ENCODE assay signal across 24 cellular contexts in the genomic region with DNA sequence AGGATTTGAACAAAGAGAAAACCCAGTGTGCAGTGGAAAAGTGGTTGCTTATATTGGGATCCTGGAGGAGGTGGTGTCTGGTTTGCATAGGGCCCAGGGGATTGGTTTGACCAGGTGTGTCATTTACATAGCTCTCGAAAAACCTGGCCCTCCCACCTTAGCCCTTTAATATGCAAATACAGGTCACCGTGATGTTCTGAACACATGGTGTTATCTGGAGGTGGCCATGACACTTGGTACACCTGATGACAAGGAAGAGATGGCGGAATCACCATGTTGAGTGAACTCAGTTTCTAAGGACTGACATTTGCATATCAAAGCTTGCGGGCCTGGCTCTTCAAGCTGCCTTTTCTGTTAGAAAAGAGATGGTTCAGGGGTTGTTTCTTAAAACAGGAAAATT. TPM values are rescaled to one million over a fixed set of nuclear protein-coding genes. Genes with fewer than 3 reads are reported as not detected.
DNase-seq lines count a peak whose midpoint lies in the region; ATAC-seq, FAIRE-seq and TF ChIP-seq lines count a peak whose summit lies in the region.
"Had no signal": no experiment of that assay in that cellular context is flagged by ENCODE, and none has a peak within 500 bp of the region (broad histone marks: within the 10 kb centered on the region; RNA-seq: fewer than 3 reads in every experiment).

No MANE protein-coding gene starts in this region.

- FAIRE-seq in K562 (lab: Jason Lieb, UNC): no peak
- FAIRE-seq: A549, GM12892, GM19239, H54, HepG2 had no signal

- H3K4me2 ChIP-seq in Karpas-422 (ENCODE audit: low read depth, low read length, poor library complexity, severe bottlenecking) (no peak overlapping the region), K562 (ENCODE audit: insufficient read depth, low read length) (no peak overlapping the region)
- H3K4me2 ChIP-seq: A549; BLaER1 treated with 17β-estradiol and CSF1 and Interleukin-3, amounts not matched to agents 10 nM and 100 nM had no signal

- no peak overlapping the region for H3K4me3 ChIP-seq in Karpas-422 (ENCODE audit: low read length)
- H3K4me3 ChIP-seq in K562: no peak overlapping the region
- H3K4me3 ChIP-seq: A549; BLaER1 treated with 17β-estradiol and CSF1 and Interleukin-3, amounts not matched to agents 10 nM and 100 nM; SJCRH30 had no signal

- TF ChIP-seq POLR2A in K562 (conservative IDR thresholded peaks at IDR 0.05): no peak

- peaks cover 24% of the 10 kb centered on the region for H3K79me2 ChIP-seq in Karpas-422 (ENCODE audit: low read length)
- peaks cover 23% of the 10 kb centered on the region for H3K79me2 ChIP-seq in K562 (ENCODE audit: control insufficient read depth, insufficient read depth, low read length)

- H3K9me3 ChIP-seq in Karpas-422 (ENCODE audit: low read length) (no peaks in the 10 kb centered on the region), K562 (replicated peaks; ENCODE audit: control insufficient read depth, insufficient read depth, low read depth, low read length) (no peaks in the 10 kb centered on the region)
- H3K9me3 ChIP-seq: A549; BLaER1 treated with 17β-estradiol and CSF1 and Interleukin-3, amounts not matched to agents 10 nM and 100 nM; SJCRH30 had no signal

- peaks cover 42% of the 10 kb centered on the region for H3K4me1 ChIP-seq in Karpas-422 (ENCODE audit: low read length)
- H3K4me1 ChIP-seq in K562 (replicated peaks in 1 of 2; ENCODE audit: control insufficient read depth in 2 of 2, insufficient read depth in 2 of 2, low read length in 2 of 2): peaks cover 9 to 11% of the 10 kb centered on the region in 2 experiments; a peak in 4 of 5 replicates
- H3K4me1 ChIP-seq: SJCRH30 had no signal

- TF ChIP-seq CTCF in K562 (IDR thresholded peaks at IDR 0.05 in 2 of 3, conservative IDR thresholded peaks at IDR 0.05 in 1 of 3; ENCODE audit: insufficient read depth in 2 of 3, low read depth in 1 of 3, low read length in 3 of 3) (no peak), neural crest cell (conservative IDR thresholded peaks at IDR 0.05) (no peak)

- TF ChIP-seq EP300 in K562 (IDR thresholded peaks at IDR 0.05; ENCODE audit: low read length): no peak

- 52% methylated on average over 4 of the region's 4 CpGs for WGBS in K562 (ENCODE audit: insufficient coverage, low coverage, missing lambda C conversion rate)

- no peaks in the 10 kb centered on the region for H3K36me3 Mint-ChIP-seq in neural crest cell (ENCODE audit: low read depth)
- H3K36me3 Mint-ChIP-seq: T-cell had no signal

- H3K27me3 ChIP-seq in Karpas-422 (ENCODE audit: low read length): no peaks in the 10 kb centered on the region
- peaks cover 5 to 9% of the 10 kb centered on the region in 2 experiments; a peak in 2 of 5 replicates for H3K27me3 ChIP-seq in K562 (ENCODE audit: control insufficient read depth in 2 of 2, insufficient read depth in 2 of 2, low read length in 2 of 2)
- H3K27me3 ChIP-seq: BLaER1 treated with 17β-estradiol and CSF1 and Interleukin-3, amounts not matched to agents 10 nM and 100 nM; SJCRH30 had no signal

- CTCF ChIA-PET in K562 (lab: Yijun Ruan, JAX; ENCODE audit: low intra/inter-chr PET ratio): interaction anchor here (0.6 kb wide), 1 partner anchor 296 kb away, joined by 4 read pairs; no protein-coding TSS in a partner anchor

- H3K4me1 Mint-ChIP-seq in neural crest cell: peaks cover 46% of the 10 kb centered on the region

- no peaks in the 10 kb centered on the region for H3K9me3 Mint-ChIP-seq in neural crest cell
- H3K9me3 Mint-ChIP-seq: T-cell had no signal

- no peak for TF ChIP-seq RAD21 in K562 (CRISPR knock-in tag; conservative IDR thresholded peaks at IDR 0.05 in 1 of 2, IDR thresholded peaks at IDR 0.05 in 1 of 2)

- peaks cover 3% of the 10 kb centered on the region for H3K27me3 Mint-ChIP-seq in neural crest cell (ENCODE audit: low read depth)

- no peak overlapping the region for H3K27ac Mint-ChIP-seq in neural crest cell (ENCODE audit: unreplicated experiment)
- H3K27ac Mint-ChIP-seq: T-cell had no signal

- no peak overlapping the region for H3K27ac ChIP-seq in Karpas-422 (ENCODE audit: low read length)
- H3K27ac ChIP-seq in K562 (ENCODE audit: extremely low read depth, low read depth, low read length): no peak overlapping the region
- H3K27ac ChIP-seq: A549; BLaER1 treated with 17β-estradiol and CSF1 and Interleukin-3, amounts not matched to agents 10 nM and 100 nM; SJCRH30 had no signal

- H3K9me1 ChIP-seq in K562 (ENCODE audit: control insufficient read depth, insufficient read depth, low read length): no peaks in the 10 kb centered on the region

- POLR2A ChIA-PET in K562 (lab: Yijun Ruan, JAX): no interaction called here

- H3K9ac ChIP-seq in Karpas-422 (ENCODE audit: low read length) (no peak overlapping the region), K562 (ENCODE audit: insufficient read depth in 1 of 2, low read depth in 2 of 2, low read length in 2 of 2) (no peak overlapping the region)
- H3K9ac ChIP-seq: BLaER1 treated with 17β-estradiol and CSF1 and Interleukin-3, amounts not matched to agents 10 nM and 100 nM had no signal

- H4K20me1 ChIP-seq in Karpas-422 (ENCODE audit: insufficient read depth, low read depth, low read length) (peaks cover 10% of the 10 kb centered on the region; the same call in 1 of the 2 replicates), K562 (replicated peaks; ENCODE audit: control insufficient read depth, insufficient read depth, low read length) (peaks cover 10% of the 10 kb centered on the region; the same call in 1 of the 2 replicates)

- no peak for ATAC-seq in K562
- ATAC-seq: A549, HepG2, PC-3, Right ventricle myocardium inferior, T-cell had no signal

- no peaks in the 10 kb centered on the region for H3K36me3 ChIP-seq in Karpas-422 (ENCODE audit: insufficient read depth, low read length)
- no peaks in the 10 kb centered on the region for H3K36me3 ChIP-seq in K562 (ENCODE audit: control insufficient read depth, insufficient read depth, low read length)
- H3K36me3 ChIP-seq: BLaER1 treated with 17β-estradiol and CSF1 and Interleukin-3, amounts not matched to agents 10 nM and 100 nM; SJCRH30 had no signal

- H3K4me3 Mint-ChIP-seq in neural crest cell: peak overlapping the region; percentile 1

- no TSS peak for BruUV-seq in K562 (replicated peaks; lab: Mats Ljungman, UMichigan)

- peak; percentile 56 for DNase-seq in ELF-1 (ENCODE audit: low read depth, low spot score)
- DNase-seq in Karpas-422: peak; percentile 52
- DNase-seq in K562 (ENCODE audit: extremely low read depth in 1 of 4, low spot score in 3 of 4): no peak
- no peak for DNase-seq in neural crest cell (ENCODE audit: low read depth, low spot score)
- DNase-seq in NOMO-1 treated with DMSO at 0.1 percent for 48 hours (lab: John Stamatoyannopoulos, UW; ENCODE audit: unreplicated experiment): no peak
- no peak for DNase-seq in DMS153 treated with DMSO at 0.1 percent for 48 hours (lab: John Stamatoyannopoulos, UW; ENCODE audit: unreplicated experiment)
- no peak for DNase-seq in NCI-H1105 treated with DMSO at 0.1 percent for 48 hours (lab: John Stamatoyannopoulos, UW)
- DNase-seq: AML-193; CD4-positive, alpha-beta memory T cell; COR-L47; EL; MV-4-11; NCI-H2029; NCI-H2227 treated with DMSO at 0.1 percent for 48 hours; PC-3; SJCRH30; T-cell had no signal

- in situ Hi-C loops in K562 (cut with MboI): loop anchor here (5.0 kb wide), 1 partner anchor 551 kb away; no protein-coding TSS in a partner anchor

- H2AFZ ChIP-seq in Karpas-422 (ENCODE audit: low read length) (no peak overlapping the region), K562 (ENCODE audit: low read depth, low read length) (peak overlapping the region; percentile 47)

- intact Hi-C loops in K562 (cut with micrococcal nuclease): loop anchor here (5.0 to 10.0 kb wide), 2 partner anchors 536 to 819 kb away; a partner anchor contains a TSS

- no peaks in the 10 kb centered on the region for H3K9me2 ChIP-seq in Karpas-422 (replicated peaks; ENCODE audit: insufficient read depth, low read length)

TF ChIP-seq in K562, 482 proteins besides CTCF, POLR2A, EP300 and RAD21:
- no peak for TF ChIP-seq ZC3H8 (IDR thresholded peaks at IDR 0.05)
TF ChIP-seq in K562: peak in this region for 0.

RNA-seq across cellular contexts. Expression of a gene that starts 2.3 kb away (rescaled TPM):
- total RNA-seq in Karpas-422 (2014; rRNA removed; shearing (Covaris generic); ENCODE audit: low replicate concordance): 33.4 and 50.4 TPM in 2 replicates
- total RNA-seq in K562 (2011; cell fraction: chromatin; rRNA removed; ENCODE audit: low replicate concordance): 31.3 and 105 TPM in 2 replicates
- 23.2 and 26.1 TPM in 2 replicates for total RNA-seq in K562 (2011; cell fraction: nucleolus; rRNA removed)
- 51.0 and 88.7 TPM in 2 replicates for total RNA-seq in K562 (2011; cell fraction: nucleoplasm; rRNA removed)
- total RNA-seq in K562 (2014; rRNA removed): 31.6 and 37.1 TPM in 2 replicates
- 63.3 and 71.6 TPM in 2 replicates for total RNA-seq in K562 (2014; rRNA removed; fragmentation: Illumina TruSeq; extraction: Trizol)
- total RNA-seq in K562 (2015; rRNA removed; fragmentation: Illumina TruSeq; extraction: Trizol): 55.1 and 61.7 TPM in 2 replicates
- 42.9 and 45.8 TPM in 2 replicates for total RNA-seq in K562 (2021)
- 47.3 and 55.3 TPM in 2 replicates for polyA plus RNA-seq in K562 (2011; rRNA removed)
- polyA plus RNA-seq in K562 (2011; cell fraction: cytosol; rRNA removed): 8.8 and 19.0 TPM in 2 replicates
- 21.9 and 29.5 TPM in 2 replicates for polyA plus RNA-seq in K562 (2011; cell fraction: nucleus; rRNA removed)
- polyA plus RNA-seq in K562 (2012): 23.2 and 27.2 TPM in 2 replicates
- polyA plus RNA-seq in K562 (2014; fragmentation: Illumina TruSeq; extraction: Trizol): 34.3 and 38.2 TPM in 2 replicates
- 10 to 100 TPM; 50.9 to 52.4 TPM for polyA plus RNA-seq in K562 (2014; fragmentation: Nextera tagmentation; extraction: Ambion mirVana)
- polyA plus RNA-seq in K562 (2014; rRNA removed): 38.6 and 39.9 TPM in 2 replicates
- 38.5 and 44.8 TPM in 2 replicates for polyA minus RNA-seq in K562 (2011; rRNA and poly(A)+ RNA removed)
- 15.2 and 21.4 TPM in 2 replicates for polyA minus RNA-seq in K562 (2011; cell fraction: cytosol; rRNA and poly(A)+ RNA removed)
- polyA minus RNA-seq in K562 (2011; cell fraction: nucleus; rRNA and poly(A)+ RNA removed): 21.9 and 35.9 TPM in 2 replicates
- 21.1 and 23.6 TPM in 2 replicates for total RNA-seq in neural crest cell

Comparison
In these comparisons a context has a peak if more than half of its experiments do, and no peak if none do; other contexts are left out.
1. DNase-seq: peak in ELF-1 (single experiment) and Karpas-422 (single experiment); none in K562 (0 of 4), neural crest cell (single experiment), NOMO-1 treated with DMSO at 0.1 percent for 48 hours (single experiment), DMS153 treated with DMSO at 0.1 percent for 48 hours (single experiment) and NCI-H1105 treated with DMSO at 0.1 percent for 48 hours (single experiment).